10 cellular contexts compared by ENCODE assay signal in the genomic region with DNA sequence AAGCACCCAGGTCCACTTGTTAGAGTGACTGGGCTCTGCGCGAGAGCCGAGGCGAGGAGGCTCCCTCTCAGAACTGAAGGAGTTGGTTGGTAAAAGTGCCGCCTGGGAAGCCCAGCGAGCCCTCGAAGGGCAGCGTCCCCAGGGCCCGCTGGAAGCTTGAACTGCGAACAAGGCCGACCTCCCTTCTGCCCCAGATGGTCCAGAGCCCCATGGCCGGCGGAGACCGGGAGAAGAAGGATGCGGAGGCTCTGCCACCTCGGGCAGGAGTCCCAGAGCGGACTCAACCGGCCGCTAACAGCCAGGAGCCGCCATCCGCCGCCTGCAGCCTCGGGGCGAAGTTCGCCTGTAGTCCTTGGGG.
DNase-seq lines count a peak whose midpoint lies in the region; ATAC-seq and TF ChIP-seq lines count a peak whose summit lies in the region.
"Had no signal": no experiment of that assay in that cellular context is flagged by ENCODE, and none has a peak within 500 bp of the region (broad histone marks: within the 10 kb centered on the region; RNA-seq: fewer than 3 reads in every experiment).

No MANE protein-coding gene starts in this region.

- peaks cover 42% of the 10 kb centered on the region for H3K27me3 Mint-ChIP-seq in activated CD8-positive, alpha-beta T cell treated with anti-CD3 and anti-CD28 coated beads for 36 hours

- peaks cover 4% of the 10 kb centered on the region for H3K9me3 ChIP-seq in iPS-18c (ENCODE audit: control insufficient read depth, insufficient read depth, low read length)

- intact Hi-C loops in activated CD8-positive, alpha-beta T cell treated with anti-CD3 and anti-CD28 coated beads for 36 hours (cut with micrococcal nuclease), result no loop called here

- H3K4me1 Mint-ChIP-seq in activated CD8-positive, alpha-beta T cell treated with anti-CD3 and anti-CD28 coated beads for 36 hours (ENCODE audit: low read depth), result peaks cover 14% of the 10 kb centered on the region

- no peak for ATAC-seq in activated CD8-positive, alpha-beta T cell treated with anti-CD3 and anti-CD28 coated beads for 36 hours
- ATAC-seq in stimulated activated naive CD8-positive, alpha-beta T cell treated with anti-CD3 and anti-CD28 coated beads, Interleukin-15, Interleukin-2, amounts not matched to agents 100 U/mL and 50 U/mL, for 24 hours, result no peak
- no peak for ATAC-seq in HG03097 (IDR thresholded peaks at IDR 0.05; ENCODE audit: low FRiP score, unreplicated experiment)
- no peak for ATAC-seq in HG02973 (IDR thresholded peaks at IDR 0.05; ENCODE audit: unreplicated experiment)

- CTCF ChIA-PET in activated CD8-positive, alpha-beta T cell treated with anti-CD3 and anti-CD28 coated beads for 36 hours (lab: Charles Lee), result no interaction called here

- DNase-seq in NCI-H510A treated with DMSO at 0.1 percent for 48 hours (lab: John Stamatoyannopoulos, UW) (peak; percentile 27), NCI-H510A (lab: John Stamatoyannopoulos, UW) (no peak), HK-2 (ENCODE audit: unreplicated experiment) (no peak)
- DNase-seq in activated CD8-positive, alpha-beta T cell treated with anti-CD3 and anti-CD28 coated beads for 36 hours, result no peak
- DNase-seq in stimulated activated naive CD8-positive, alpha-beta T cell treated with anti-CD3 and anti-CD28 coated beads, Interleukin-15, Interleukin-2, amounts not matched to agents 100 U/mL and 50 U/mL, for 24 hours, result peak; percentile 2
- DNase-seq: effector CD8-positive, alpha-beta T cell had no signal

- H3K4me3 ChIP-seq in iPS-18c (ENCODE audit: insufficient read depth, low read depth, low read length), result peak overlapping the region; percentile 56

- H3K4me3 Mint-ChIP-seq in activated CD8-positive, alpha-beta T cell treated with anti-CD3 and anti-CD28 coated beads for 36 hours, result peak overlapping the region; percentile 50

- TF ChIP-seq CTCF in activated CD8-positive, alpha-beta T cell treated with anti-CD3 and anti-CD28 coated beads for 36 hours (IDR thresholded peaks at IDR 0.05), result no peak

- H3K36me3 Mint-ChIP-seq in activated CD8-positive, alpha-beta T cell treated with anti-CD3 and anti-CD28 coated beads for 36 hours (ENCODE audit: low read depth), result no peaks in the 10 kb centered on the region
- H3K36me3 Mint-ChIP-seq: IgD-negative memory B cell had no signal

- POLR2A ChIA-PET in activated CD8-positive, alpha-beta T cell treated with anti-CD3 and anti-CD28 coated beads for 36 hours (lab: Charles Lee), result no interaction called here

- no peak overlapping the region for H3K27ac Mint-ChIP-seq in activated CD8-positive, alpha-beta T cell treated with anti-CD3 and anti-CD28 coated beads for 36 hours
- H3K27ac Mint-ChIP-seq: IgD-negative memory B cell had no signal

- H3K9me3 Mint-ChIP-seq in activated CD8-positive, alpha-beta T cell treated with anti-CD3 and anti-CD28 coated beads for 36 hours, result no peaks in the 10 kb centered on the region
- H3K9me3 Mint-ChIP-seq: IgD-negative memory B cell had no signal

Comparison
In these comparisons a context has a peak if more than half of its experiments do, and no peak if none do; other contexts are left out.
1. DNase-seq: peak in NCI-H510A treated with DMSO at 0.1 percent for 48 hours (single experiment) and stimulated activated naive CD8-positive, alpha-beta T cell treated with anti-CD3 and anti-CD28 coated beads, Interleukin-15, Interleukin-2, amounts not matched to agents 100 U/mL and 50 U/mL, for 24 hours (single experiment); none in NCI-H510A (single experiment), activated CD8-positive, alpha-beta T cell treated with anti-CD3 and anti-CD28 coated beads for 36 hours (single experiment) and HK-2 (single experiment).